In the genomic region with DNA sequence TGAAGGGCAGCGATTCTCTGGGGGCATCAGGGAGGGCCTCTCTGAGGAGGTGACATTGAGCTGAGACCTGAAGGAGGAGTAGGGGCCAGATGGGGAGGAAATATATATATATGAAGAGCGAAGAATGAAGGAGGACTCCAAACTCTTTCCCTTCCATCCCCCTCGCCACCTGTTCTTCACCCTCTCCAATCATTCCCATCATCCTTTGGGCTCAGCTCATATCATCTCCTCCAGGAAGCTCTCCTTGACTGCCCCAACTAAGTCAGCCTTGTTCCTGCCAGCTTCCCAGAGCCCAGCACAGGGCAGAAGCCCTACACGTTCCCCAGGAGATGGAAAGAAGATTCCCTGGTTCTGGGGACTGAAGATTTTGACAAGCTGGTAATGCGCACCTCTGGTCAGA, we compare ENCODE assay signal across 20 cellular contexts. TPM values are rescaled to one million over a fixed set of nuclear protein-coding genes. Genes with fewer than 3 reads are reported as not detected.
DNase-seq lines count a peak whose midpoint lies in the region; ATAC-seq, FAIRE-seq and TF ChIP-seq lines count a peak whose summit lies in the region.
"Had no signal": no experiment of that assay in that cellular context is flagged by ENCODE, and none has a peak within 500 bp of the region (broad histone marks: within the 10 kb centered on the region; RNA-seq: fewer than 3 reads in every experiment).

No MANE protein-coding gene starts in this region.

- H4K8ac ChIP-seq in IMR-90 (ENCODE audit: low read depth in 2 of 2, low read length in 2 of 2) (no peak overlapping the region), H1 (ENCODE audit: extremely low read depth, insufficient read depth, low read length) (no peak overlapping the region)

- intact Hi-C loops in IMR-90 (cut with micrococcal nuclease), result no loop called here

- H3K23me2 ChIP-seq in H1 (ENCODE audit: low read depth, low read length), result peaks cover 2% of the 10 kb centered on the region; the same call in 1 of the 2 replicates

- H3K27me3 ChIP-seq in IMR-90 (ENCODE audit: control insufficient read depth, insufficient read depth, low read length), result peaks cover 25% of the 10 kb centered on the region
- H3K27me3 ChIP-seq in H1 (replicated peaks in 1 of 4; ENCODE audit: control insufficient read depth in 3 of 4, extremely low read depth in 1 of 4, insufficient read depth in 3 of 4, low read length in 3 of 4), result peaks cover 0 to 3% (median 0%) of the 10 kb centered on the region in 4 experiments; a peak in 1 of 7 replicates
- H3K27me3 ChIP-seq: BLaER1 had no signal

- H3K4me1 ChIP-seq in IMR-90 (ENCODE audit: control insufficient read depth, insufficient read depth, low read length), result no peaks in the 10 kb centered on the region
- peaks cover 0 to 6% (median 1%) of the 10 kb centered on the region in 4 experiments; a peak in 5 of 7 replicates for H3K4me1 ChIP-seq in H1 (replicated peaks in 1 of 4; ENCODE audit: control insufficient read depth in 3 of 4, insufficient read depth in 4 of 4, low read length in 3 of 4)

- H3K27me3 Mint-ChIP-seq in type B pancreatic cell, result peaks cover 21% of the 10 kb centered on the region

- H4K20me1 ChIP-seq in IMR-90 (ENCODE audit: insufficient read depth, low read length) (no peaks in the 10 kb centered on the region), H1 (replicated peaks in 1 of 2; ENCODE audit: control insufficient read depth in 1 of 2, insufficient read depth in 2 of 2, low read length in 2 of 2) (no peaks in the 10 kb centered on the region)
- H4K20me1 ChIP-seq: BLaER1 had no signal

- no peaks in the 10 kb centered on the region for H3K9me3 Mint-ChIP-seq in type B pancreatic cell

- H3K36me3 ChIP-seq in IMR-90 (ENCODE audit: control insufficient read depth, insufficient read depth, low read length) (no peaks in the 10 kb centered on the region), H1 (ENCODE audit: control insufficient read depth in 2 of 4, insufficient read depth in 4 of 4, low read length in 3 of 4) (no peaks in the 10 kb centered on the region)
- H3K36me3 ChIP-seq: BLaER1 had no signal

- H2BK5ac ChIP-seq in IMR-90 (ENCODE audit: low read depth, low read length, poor library complexity, severe bottlenecking), result no peak overlapping the region
- H2BK5ac ChIP-seq in H1 (ENCODE audit: low read depth, low read length), result no peak overlapping the region

- H3K4ac ChIP-seq in IMR-90 (ENCODE audit: low read depth, low read length) (no peak overlapping the region), H1 (replicated peaks; ENCODE audit: insufficient read length, low read depth, low read length) (no peak overlapping the region)

- dilution Hi-C loops in IMR-90 (cut with HindIII; ENCODE audit: low sequenced_read_pairs, unreplicated experiment), result no loop called here

- peak overlapping the region; percentile 31 for H3K27ac Mint-ChIP-seq in type B pancreatic cell
- H3K27ac Mint-ChIP-seq: CD4-positive, CD25-positive, alpha-beta regulatory T cell had no signal

- H2BK15ac ChIP-seq in IMR-90 (ENCODE audit: low read depth, low read length) (no peak overlapping the region), H1 (ENCODE audit: low read length) (no peak overlapping the region)

- H2BK120ac ChIP-seq in IMR-90 (ENCODE audit: low read depth, low read length) (no peak overlapping the region), H1 (replicated peaks; ENCODE audit: low read depth, low read length) (no peak overlapping the region)

- TF ChIP-seq RAD21 in IMR-90 (IDR thresholded peaks at IDR 0.05; ENCODE audit: low read length) (no peak), H1 (IDR thresholded peaks at IDR 0.05 in 1 of 2, conservative IDR thresholded peaks at IDR 0.05 in 1 of 2; ENCODE audit: low read depth in 2 of 2, low read length in 2 of 2) (no peak)

- H3K79me2 ChIP-seq in H1 (ENCODE audit: control insufficient read depth in 1 of 2, insufficient read depth in 2 of 2, low read length in 2 of 2), result no peaks in the 10 kb centered on the region

- no peak for FAIRE-seq in H1 (lab: Jason Lieb, UNC)
- FAIRE-seq: GM12892, HepG2, HTR-8/SVneo had no signal

- TF ChIP-seq POLR2A in IMR-90 (IDR thresholded peaks at IDR 0.05; ENCODE audit: low read depth, low read length), result no peak
- no peak for TF ChIP-seq POLR2A in H1 (IDR thresholded peaks at IDR 0.05; ENCODE audit: control extremely low read depth in 1 of 2, low read depth in 2 of 2, low read length in 2 of 2)

- H2AK5ac ChIP-seq in IMR-90 (ENCODE audit: low read depth, low read length), result no peak overlapping the region
- no peak overlapping the region for H2AK5ac ChIP-seq in H1 (ENCODE audit: low read depth, low read length)

- H3K4me3 Mint-ChIP-seq in type B pancreatic cell, result no peak overlapping the region
- H3K4me3 Mint-ChIP-seq: CD4-positive, CD25-positive, alpha-beta regulatory T cell had no signal

- ATAC-seq in IMR-90 (ENCODE audit: low read depth) (no peak), GM19035 (IDR thresholded peaks at IDR 0.05; ENCODE audit: unreplicated experiment) (no peak)
- ATAC-seq: HepG2 had no signal

- H3K9ac ChIP-seq in IMR-90 (ENCODE audit: low read depth, low read length), result no peak overlapping the region
- no peak overlapping the region for H3K9ac ChIP-seq in H1 (replicated peaks in 1 of 4; ENCODE audit: extremely low read depth in 1 of 4, low read depth in 3 of 4, low read length in 3 of 4)
- H3K9ac ChIP-seq: BLaER1, GM23248 had no signal

- POLR2A ChIA-PET in IMR-90 (lab: Charles Lee; ENCODE audit: unreplicated experiment) (no interaction called here), H1 (lab: Charles Lee; ENCODE audit: partially characterized antibody) (no interaction called here)

- DNase-seq in DMS 273 (lab: John Stamatoyannopoulos, UW; ENCODE audit: unreplicated experiment), result peak; percentile 59
- no peak for DNase-seq in DMS 273 treated with DMSO at 0.1 percent for 48 hours (lab: John Stamatoyannopoulos, UW)
- DNase-seq in IMR-90, result no peak
- DNase-seq in H1 (ENCODE audit: low read depth in 1 of 2, low spot score in 2 of 2), result no peak
- DNase-seq in type B pancreatic cell (ENCODE audit: extremely low spot score, unreplicated experiment), result no peak
- DNase-seq in NCI-H1694 treated with DMSO at 0.1 percent for 48 hours (lab: John Stamatoyannopoulos, UW), result no peak
- no peak for DNase-seq in DMS79 treated with DMSO at 0.1 percent for 48 hours (lab: John Stamatoyannopoulos, UW)
- DNase-seq: AML-193; CD4-positive, CD25-positive, alpha-beta regulatory T cell; DND-41; GDM1; GM23248; H7; Karpas-422 had no signal

- CTCF ChIA-PET in IMR-90 (lab: Yijun Ruan, JAX) (no interaction called here), H1 (lab: Charles Lee; ENCODE audit: partially characterized antibody) (interaction anchor here (0.6 to 7.1 kb wide), 14 partner anchors 12 to 69 kb away, joined by 3 to 34 read pairs (median 6); no protein-coding TSS in a partner anchor)

- no TSS peak for BruUV-seq in IMR-90 (replicated peaks; lab: Mats Ljungman, UMichigan)

- H3K23ac ChIP-seq in IMR-90 (ENCODE audit: low read depth, low read length) (no peak overlapping the region), H1 (ENCODE audit: insufficient read length) (no peak overlapping the region)

- 20% methylated on average over 1 of the region's 5 CpGs; no CpG with 5 or more reads in 1 of the 2 experiments for WGBS in IMR-90 (ENCODE audit: extremely low coverage in 2 of 2, insufficient read length in 1 of 2), 2 experiments
- 87% methylated on average over 4 of the region's 5 CpGs; no CpG with 5 or more reads in 1 of the 2 experiments for WGBS in H1 (ENCODE audit: extremely low coverage in 1 of 2, insufficient coverage in 1 of 2, insufficient read length in 1 of 2, insufficient replicate concordance in 2 of 2, low coverage in 1 of 2, low lambda C conversion rate in 2 of 2, missing lambda C conversion rate in 1 of 2), 2 experiments

- H2BK12ac ChIP-seq in H1 (ENCODE audit: low read depth, low read length), result peak overlapping the region; percentile 50; the same call in 1 of the 2 replicates

- H3K36me3 Mint-ChIP-seq in type B pancreatic cell, result no peaks in the 10 kb centered on the region
- H3K36me3 Mint-ChIP-seq: CD4-positive, CD25-positive, alpha-beta regulatory T cell had no signal

- no peak for TF ChIP-seq EP300 in H1 (IDR thresholded peaks at IDR 0.05; ENCODE audit: borderline replicate concordance in 1 of 2, low read depth in 2 of 2, low read length in 2 of 2)

- H2BK20ac ChIP-seq in IMR-90 (ENCODE audit: low read depth, low read length), result no peak overlapping the region
- H2BK20ac ChIP-seq in H1 (ENCODE audit: low read length), result no peak overlapping the region

- in situ Hi-C loops in IMR-90 (cut with MboI; ENCODE audit: low sequenced_read_pairs), result no loop called here

- H3K4me2 ChIP-seq in IMR-90 (ENCODE audit: low read depth, low read length), result no peak overlapping the region
- H3K4me2 ChIP-seq in H1 (ENCODE audit: insufficient read depth in 1 of 2, low read depth in 2 of 2, low read length in 2 of 2), result no peak overlapping the region
- H3K4me2 ChIP-seq: BLaER1 had no signal

- H2AK9ac ChIP-seq in IMR-90 (replicated peaks; ENCODE audit: low read depth, low read length, poor library complexity), result peak overlapping the region; percentile 55

- H3K9me3 ChIP-seq in IMR-90 (ENCODE audit: control insufficient read depth, insufficient read depth, low read length) (no peaks in the 10 kb centered on the region), H1 (ENCODE audit: insufficient read depth in 2 of 2, low read depth in 1 of 2, low read length in 1 of 2) (no peaks in the 10 kb centered on the region)
- H3K9me3 ChIP-seq: BLaER1 had no signal

- no peaks in the 10 kb centered on the region for H3K9me1 ChIP-seq in IMR-90 (ENCODE audit: insufficient read depth, low read length)

- H3K27ac ChIP-seq in IMR-90 (ENCODE audit: insufficient read depth, low read length) (no peak overlapping the region), H1 (ENCODE audit: low read depth, low read length) (no peak overlapping the region)
- H3K27ac ChIP-seq: 22Rv1, BLaER1, GM23248 had no signal

- peaks cover 10% of the 10 kb centered on the region for H3K4me1 Mint-ChIP-seq in type B pancreatic cell (ENCODE audit: unreplicated experiment)

- H4K5ac ChIP-seq in IMR-90 (ENCODE audit: low read depth, low read length) (no peak overlapping the region), H1 (ENCODE audit: insufficient read length, low read depth, low read length) (no peak overlapping the region)

- H3K14ac ChIP-seq in IMR-90 (replicated peaks; ENCODE audit: low read depth, low read length) (no peak overlapping the region), H1 (ENCODE audit: insufficient read length) (no peak overlapping the region)

- H3K56ac ChIP-seq in IMR-90 (ENCODE audit: extremely low read depth, insufficient read depth, low read length) (no peak overlapping the region), H1 (replicated peaks; ENCODE audit: insufficient read length, low read depth, low read length) (no peak overlapping the region)

- H4K91ac ChIP-seq in IMR-90 (ENCODE audit: insufficient read depth, low read depth, low read length) (no peak overlapping the region), H1 (replicated peaks; ENCODE audit: insufficient read length, low read length) (no peak overlapping the region)

- TF ChIP-seq CTCF in IMR-90 (conservative IDR thresholded peaks at IDR 0.05; ENCODE audit: low read depth, low read length) (no peak), H1 (IDR thresholded peaks at IDR 0.05; ENCODE audit: control extremely low read depth in 1 of 3, insufficient read depth in 1 of 3, low read depth in 1 of 3, low read length in 3 of 3) (no peak), type B pancreatic cell (conservative IDR thresholded peaks at IDR 0.05) (no peak)

- H3K18ac ChIP-seq in IMR-90 (ENCODE audit: low read depth, low read length) (no peak overlapping the region), H1 (ENCODE audit: extremely low read depth, low read length) (no peak overlapping the region)

- H2AFZ ChIP-seq in IMR-90 (replicated peaks; ENCODE audit: low read length, poor library complexity) (no peak overlapping the region), H1 (ENCODE audit: low read length) (0 out of 2 replicates have a peak overlapping the region, but pooled peaks have one; percentile 70)
- H2AFZ ChIP-seq: GM23248 had no signal

- H3K79me1 ChIP-seq in IMR-90 (ENCODE audit: low read depth in 1 of 2, low read length in 2 of 2) (no peaks in the 10 kb centered on the region), H1 (ENCODE audit: low read depth, low read length) (no peaks in the 10 kb centered on the region)

- H3K4me3 ChIP-seq in IMR-90 (ENCODE audit: insufficient read depth, low read depth, low read length), result no peak overlapping the region
- no peak overlapping the region for H3K4me3 ChIP-seq in H1 (ENCODE audit: extremely low read depth in 1 of 4, insufficient read depth in 2 of 4, low read depth in 3 of 4, low read length in 4 of 4)
- H3K4me3 ChIP-seq: BLaER1, GM23248 had no signal

RNA-seq across cellular contexts. Expression of gene SEMA6B, which starts 33.0 kb away (rescaled TPM):
- total RNA-seq in IMR-90 (2012; rRNA removed) (0.18 and 0.28 TPM in 2 replicates), type B pancreatic cell (ENCODE audit: low replicate concordance) (1.7 and 9.5 TPM in 2 replicates)
- polyA plus RNA-seq in IMR-90 (2012; rRNA removed) (0.72 and 0.73 TPM in 2 replicates), H1 (2011; rRNA removed) (31.3 and 54.9 TPM in 2 replicates)
- polyA plus RNA-seq in IMR-90 (2012; cell fraction: cytosol; rRNA removed), result 0.63 and 1.6 TPM in 2 replicates
- 0.31 and 0.55 TPM in 2 replicates for polyA plus RNA-seq in IMR-90 (2012; cell fraction: nucleus; rRNA removed; ENCODE audit: low replicate concordance)
- 54.4 and 56.7 TPM in 2 replicates for total RNA-seq in H1 (2021; fragmentation: NEBNext Ultra II Directional; extraction: Animal tissue kit (Norgen Biotek cat#: 25700))
- 41.1 TPM for polyA plus RNA-seq in H1 (2011; cell fraction: cytosol; rRNA removed)
- polyA plus RNA-seq in H1 (2011; cell fraction: nucleus; rRNA removed), result 64.3 TPM
- 24.6 to 51.9 TPM (median 43.4 TPM) in 4 replicates for polyA plus RNA-seq in H1 (2012, experiment 1 of 2)
- 38.5 TPM for polyA plus RNA-seq in H1 (2012, experiment 2 of 2)
- 38.5 TPM for polyA plus RNA-seq in H1 (2013, experiment 1 of 2)
- 37.7 TPM for polyA plus RNA-seq in H1 (2013, experiment 2 of 2)
- polyA minus RNA-seq in H1 (2011; rRNA and poly(A)+ RNA removed), result 36.8 and 59.4 TPM in 2 replicates
- 49.0 TPM for polyA minus RNA-seq in H1 (2011; cell fraction: cytosol; rRNA and poly(A)+ RNA removed)
- 26.7 TPM for polyA minus RNA-seq in H1 (2011; cell fraction: nucleus; rRNA and poly(A)+ RNA removed)
- total RNA-seq: CD4-positive, CD25-positive, alpha-beta regulatory T cell; GM23248 had no signal
- polyA plus RNA-seq: CD4-positive, CD25-positive, alpha-beta regulatory T cell; GM23248 had no signal

RNA-seq across cellular contexts. Expression of gene TNFAIP8L1, which starts 46.9 kb away (rescaled TPM):
- total RNA-seq in IMR-90 (2012; rRNA removed) (2.5 and 3.1 TPM in 2 replicates), type B pancreatic cell (ENCODE audit: low replicate concordance) (4.3 and 8.9 TPM in 2 replicates)
- polyA plus RNA-seq in IMR-90 (2012; rRNA removed) (6.0 TPM in 2 replicates), H1 (2011; rRNA removed) (3.2 and 5.5 TPM in 2 replicates)
- 5.1 and 7.1 TPM in 2 replicates for polyA plus RNA-seq in IMR-90 (2012; cell fraction: cytosol; rRNA removed)
- 2.3 and 2.9 TPM in 2 replicates for polyA plus RNA-seq in IMR-90 (2012; cell fraction: nucleus; rRNA removed; ENCODE audit: low replicate concordance)
- total RNA-seq in H1 (2021; fragmentation: NEBNext Ultra II Directional; extraction: Animal tissue kit (Norgen Biotek cat#: 25700)), result 5.9 and 6.1 TPM in 2 replicates
- 4.2 TPM for polyA plus RNA-seq in H1 (2011; cell fraction: cytosol; rRNA removed)
- 4.8 TPM for polyA plus RNA-seq in H1 (2011; cell fraction: nucleus; rRNA removed)
- 4.8 to 5.2 TPM (median 5.0 TPM) in 4 replicates for polyA plus RNA-seq in H1 (2012, experiment 1 of 2)
- 5.8 TPM for polyA plus RNA-seq in H1 (2012, experiment 2 of 2)
- polyA plus RNA-seq in H1 (2013, experiment 1 of 2), result 5.3 TPM
- polyA plus RNA-seq in H1 (2013, experiment 2 of 2), result 5.9 TPM
- 2.1 and 3.2 TPM in 2 replicates for polyA minus RNA-seq in H1 (2011; rRNA and poly(A)+ RNA removed)
- polyA minus RNA-seq in H1 (2011; cell fraction: cytosol; rRNA and poly(A)+ RNA removed), result 2.3 TPM
- 3.2 TPM for polyA minus RNA-seq in H1 (2011; cell fraction: nucleus; rRNA and poly(A)+ RNA removed)

RNA-seq across cellular contexts. Expression of gene LRG1, which starts 52.6 kb away (rescaled TPM):
- not detected in 2 replicates for total RNA-seq in IMR-90 (2012; rRNA removed)
- polyA plus RNA-seq in IMR-90 (2012; rRNA removed), result 0.03 TPM in 1 of 2 replicates, not detected in the other
- 0.01 and 0.07 TPM in 2 replicates for polyA plus RNA-seq in IMR-90 (2012; cell fraction: cytosol; rRNA removed)
- not detected in 2 replicates for polyA plus RNA-seq in IMR-90 (2012; cell fraction: nucleus; rRNA removed; ENCODE audit: low replicate concordance)
- total RNA-seq in H1 (2021; fragmentation: NEBNext Ultra II Directional; extraction: Animal tissue kit (Norgen Biotek cat#: 25700)), result 0.36 and 0.48 TPM in 2 replicates
- 0.64 and 0.79 TPM in 2 replicates for polyA plus RNA-seq in H1 (2011; rRNA removed)
- polyA plus RNA-seq in H1 (2011; cell fraction: cytosol; rRNA removed), result 0.48 TPM
- polyA plus RNA-seq in H1 (2011; cell fraction: nucleus; rRNA removed), result 0.34 TPM
- polyA plus RNA-seq in H1 (2012, experiment 1 of 2), result 0.28 to 1.1 TPM (median 0.51 TPM) in 4 replicates
- polyA plus RNA-seq in H1 (2012, experiment 2 of 2), result 0.50 TPM
- polyA plus RNA-seq in H1 (2013, experiment 1 of 2), result 1.3 TPM
- polyA plus RNA-seq in H1 (2013, experiment 2 of 2), result 1.2 TPM
- 0.13 and 0.22 TPM in 2 replicates for polyA minus RNA-seq in H1 (2011; rRNA and poly(A)+ RNA removed)
- polyA minus RNA-seq in H1 (2011; cell fraction: cytosol; rRNA and poly(A)+ RNA removed), result not detected
- 0.20 TPM for polyA minus RNA-seq in H1 (2011; cell fraction: nucleus; rRNA and poly(A)+ RNA removed)
- 0.21 and 1.2 TPM in 2 replicates for total RNA-seq in type B pancreatic cell (ENCODE audit: low replicate concordance)
- total RNA-seq: GM23248 had no signal
- polyA plus RNA-seq: GM23248 had no signal

RNA-seq across cellular contexts. Expression of gene PLIN5, which starts 57.4 kb away (rescaled TPM):
- total RNA-seq in IMR-90 (2012; rRNA removed) (not detected in 2 replicates), type B pancreatic cell (ENCODE audit: low replicate concordance) (1.2 and 4.3 TPM in 2 replicates)
- polyA plus RNA-seq in IMR-90 (2012; rRNA removed) (not detected in 2 replicates), H1 (2011; rRNA removed) (2.5 and 2.6 TPM in 2 replicates)
- 0.03 and 0.05 TPM in 2 replicates for polyA plus RNA-seq in IMR-90 (2012; cell fraction: cytosol; rRNA removed)
- polyA plus RNA-seq in IMR-90 (2012; cell fraction: nucleus; rRNA removed; ENCODE audit: low replicate concordance), result 0.36 and 0.41 TPM in 2 replicates
- 1.8 and 2.0 TPM in 2 replicates for total RNA-seq in H1 (2021; fragmentation: NEBNext Ultra II Directional; extraction: Animal tissue kit (Norgen Biotek cat#: 25700))
- 4.0 TPM for polyA plus RNA-seq in H1 (2011; cell fraction: cytosol; rRNA removed)
- 7.7 TPM for polyA plus RNA-seq in H1 (2011; cell fraction: nucleus; rRNA removed)
- 1.7 to 2.6 TPM (median 1.7 TPM) in 4 replicates for polyA plus RNA-seq in H1 (2012, experiment 1 of 2)
- polyA plus RNA-seq in H1 (2012, experiment 2 of 2), result 1.2 TPM
- polyA plus RNA-seq in H1 (2013, experiment 1 of 2), result 1.1 TPM
- polyA plus RNA-seq in H1 (2013, experiment 2 of 2), result 0.96 TPM
- polyA minus RNA-seq in H1 (2011; rRNA and poly(A)+ RNA removed), result 1.9 and 3.2 TPM in 2 replicates
- 3.2 TPM for polyA minus RNA-seq in H1 (2011; cell fraction: cytosol; rRNA and poly(A)+ RNA removed)
- 6.3 TPM for polyA minus RNA-seq in H1 (2011; cell fraction: nucleus; rRNA and poly(A)+ RNA removed)
- total RNA-seq: CD4-positive, CD25-positive, alpha-beta regulatory T cell; GM23248 had no signal
- polyA plus RNA-seq: GM23248 had no signal
